ENCODE assay signal across 13 cellular contexts in the genomic region with DNA sequence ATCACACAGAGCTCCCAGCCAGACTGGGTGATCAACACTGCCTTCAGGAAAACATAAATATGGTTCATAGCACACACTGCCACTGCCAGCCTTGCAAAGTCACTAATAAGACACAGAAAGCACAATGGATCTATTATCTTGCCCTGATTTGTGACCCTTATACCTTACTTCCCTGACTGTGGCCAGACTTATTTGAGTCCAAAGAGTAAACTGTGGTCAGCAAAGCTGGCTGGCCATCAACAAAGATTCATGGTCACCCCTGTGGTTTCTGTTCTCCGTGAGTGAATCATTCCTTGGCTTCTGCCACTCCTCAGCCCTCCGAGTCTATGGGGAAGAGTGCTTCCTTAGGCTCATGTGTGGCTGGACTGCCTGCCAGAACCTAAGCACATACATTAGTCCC.
DNase-seq lines count a peak whose midpoint lies in the region; ATAC-seq and TF ChIP-seq lines count a peak whose summit lies in the region.
"Had no signal": no experiment of that assay in that cellular context is flagged by ENCODE, and none has a peak within 500 bp of the region (broad histone marks: within the 10 kb centered on the region; RNA-seq: fewer than 3 reads in every experiment).

No MANE protein-coding gene starts in this region.

- H3K9me3 Mint-ChIP-seq in MCF 10A (ENCODE audit: unreplicated experiment) = no peaks in the 10 kb centered on the region
- H3K9me3 Mint-ChIP-seq in activated naive CD4-positive, alpha-beta T cell treated with anti-CD3 and anti-CD28 coated beads for 36 hours = peaks cover 1% of the 10 kb centered on the region

- peaks cover 13% of the 10 kb centered on the region for H3K4me1 Mint-ChIP-seq in MCF 10A (ENCODE audit: insufficient read depth, unreplicated experiment)
- peaks cover 5% of the 10 kb centered on the region for H3K4me1 Mint-ChIP-seq in activated naive CD4-positive, alpha-beta T cell treated with anti-CD3 and anti-CD28 coated beads for 36 hours (ENCODE audit: low read depth)

- H3K36me3 ChIP-seq in kidney epithelial cell (ENCODE audit: control insufficient read depth, insufficient read depth, low read length) = no peaks in the 10 kb centered on the region
- H3K36me3 ChIP-seq: suprapubic skin had no signal

- no peak overlapping the region for H3K4me3 Mint-ChIP-seq in MCF 10A (ENCODE audit: unreplicated experiment)
- no peak overlapping the region for H3K4me3 Mint-ChIP-seq in activated naive CD4-positive, alpha-beta T cell treated with anti-CD3 and anti-CD28 coated beads for 36 hours

- CTCF ChIA-PET in MCF 10A (lab: Yijun Ruan, JAX) = interaction anchor here (1.2 to 3.5 kb wide), 2 partner anchors 170 to 654 kb away, joined by 4 to 18 read pairs; no protein-coding TSS in a partner anchor
- CTCF ChIA-PET in activated naive CD4-positive, alpha-beta T cell treated with anti-CD3 and anti-CD28 coated beads for 36 hours (lab: Charles Lee) = no interaction called here

- intact Hi-C loops in Right ventricle myocardium inferior (cut with DNase I) = no loop called here
- intact Hi-C loops in cardiac septum (cut with DNase I) = loop anchor here (5.0 to 10.0 kb wide), 3 partner anchors 435 to 572 kb away; a partner anchor contains a TSS
- intact Hi-C loops in MCF 10A (cut with micrococcal nuclease) = loop anchor here (10.0 kb wide), 2 partner anchors 325 to 375 kb away; no protein-coding TSS in a partner anchor
- intact Hi-C loops in activated naive CD4-positive, alpha-beta T cell treated with anti-CD3 and anti-CD28 coated beads for 36 hours (cut with micrococcal nuclease) = no loop called here

- POLR2A ChIA-PET in MCF 10A (lab: Yijun Ruan, JAX) = interaction anchor here (1.1 to 2.4 kb wide), 2 partner anchors 14 to 439 kb away, joined by 4 to 11 read pairs; no protein-coding TSS in a partner anchor

- no TSS peak for BruUV-seq in MCF 10A (replicated peaks; lab: Mats Ljungman, UMichigan)

- no peak overlapping the region for H3K4me3 ChIP-seq in kidney epithelial cell (ENCODE audit: low read depth, low read length)
- H3K4me3 ChIP-seq: suprapubic skin had no signal

- H3K27ac Mint-ChIP-seq in MCF 10A (ENCODE audit: low read depth, unreplicated experiment) = no peak overlapping the region
- no peak overlapping the region for H3K27ac Mint-ChIP-seq in activated naive CD4-positive, alpha-beta T cell treated with anti-CD3 and anti-CD28 coated beads for 36 hours

- DNase-seq in Right ventricle myocardium inferior (ENCODE audit: missing footprints) (no peak), cardiac septum (ENCODE audit: low spot score) (no peak), MCF 10A (ENCODE audit: unreplicated experiment) (peak; percentile 84), kidney epithelial cell (ENCODE audit: low read depth) (peak; percentile 73), activated T-cell treated with anti-CD3 and anti-CD28 coated beads for 4 hours (no peak), OCI-M2 (lab: John Stamatoyannopoulos, UW; ENCODE audit: unreplicated experiment) (no peak)
- DNase-seq in activated naive CD4-positive, alpha-beta T cell treated with anti-CD3 and anti-CD28 coated beads for 36 hours = no peak
- DNase-seq: 8988T; activated CD4-positive, alpha-beta T cell treated with anti-CD3 and anti-CD28 coated beads for 4 hours; anterior cingulate cortex; NK-92 treated with Interleukin-12 subunit alpha and Interleukin-12 subunit beta, amount 100 ng/mL, for 24 hours had no signal

- ATAC-seq in Right ventricle myocardium inferior (peak; percentile 72), GM19351 (IDR thresholded peaks at IDR 0.05; ENCODE audit: unreplicated experiment) (no peak)

- no peaks in the 10 kb centered on the region for H3K27me3 Mint-ChIP-seq in MCF 10A (ENCODE audit: insufficient read depth, unreplicated experiment)
- no peaks in the 10 kb centered on the region for H3K27me3 Mint-ChIP-seq in activated naive CD4-positive, alpha-beta T cell treated with anti-CD3 and anti-CD28 coated beads for 36 hours (ENCODE audit: low read depth)

- H3K36me3 Mint-ChIP-seq in MCF 10A (ENCODE audit: insufficient read depth, unreplicated experiment) = no peaks in the 10 kb centered on the region
- no peaks in the 10 kb centered on the region for H3K36me3 Mint-ChIP-seq in activated naive CD4-positive, alpha-beta T cell treated with anti-CD3 and anti-CD28 coated beads for 36 hours (ENCODE audit: low read depth)

- TF ChIP-seq CTCF in MCF 10A (IDR thresholded peaks at IDR 0.05; ENCODE audit: unreplicated experiment) (no peak), kidney epithelial cell (IDR thresholded peaks at IDR 0.05; ENCODE audit: insufficient read depth, low read length, poor library complexity, severe bottlenecking) (no peak)

- no peaks in the 10 kb centered on the region for H3K27me3 ChIP-seq in kidney epithelial cell (ENCODE audit: control insufficient read depth, insufficient read depth, low read length)
- H3K27me3 ChIP-seq: suprapubic skin had no signal

Comparison
In these comparisons a context has a peak if more than half of its experiments do, and no peak if none do; other contexts are left out.
1. intact Hi-C loops: an anchor here in cardiac septum (5.0 to 10.0 kb wide) and MCF 10A (10.0 kb wide); none called in Right ventricle myocardium inferior and activated naive CD4-positive, alpha-beta T cell treated with anti-CD3 and anti-CD28 coated beads for 36 hours.
2. DNase-seq: peak in MCF 10A (single experiment) and kidney epithelial cell (single experiment); none in Right ventricle myocardium inferior (single experiment), cardiac septum (single experiment), activated T-cell treated with anti-CD3 and anti-CD28 coated beads for 4 hours (single experiment), activated naive CD4-positive, alpha-beta T cell treated with anti-CD3 and anti-CD28 coated beads for 36 hours (single experiment) and OCI-M2 (single experiment).